ENCODE assay signal across 17 cellular contexts in genomic region chr9:131324736-131325679, GRCh38.
"Had no signal": no experiment of that assay in that cellular context is flagged by ENCODE, and none has a peak within 500 bp of the region (broad histone marks: within the 10 kb centered on the region; RNA-seq: fewer than 3 reads in every experiment).

No MANE protein-coding gene starts in this region.

- H3K36me3 ChIP-seq: esophagus muscularis mucosa, gastroesophageal sphincter, heart right ventricle, prostate gland, stomach had no signal

- H3K27me3 ChIP-seq: heart right ventricle had no signal

- ATAC-seq: gastroesophageal sphincter, T-helper 17 cell had no signal

- H3K27me3 Mint-ChIP-seq: activated naive CD8-positive, alpha-beta T cell; brain; central memory CD8-positive, alpha-beta T cell; T-helper 17 cell had no signal

- H3K4me1 ChIP-seq: gastroesophageal sphincter, prostate gland had no signal

- H3K27ac Mint-ChIP-seq: activated naive CD8-positive, alpha-beta T cell; brain; immature natural killer cell; nephron progenitor cell; T-helper 17 cell had no signal

- H3K9me3 ChIP-seq: esophagus muscularis mucosa, gastroesophageal sphincter, heart right ventricle, prostate gland, stomach had no signal

- H3K4me3 ChIP-seq: esophagus muscularis mucosa, gastroesophageal sphincter, heart right ventricle, prostate gland, stomach had no signal

- H3K9me3 Mint-ChIP-seq: brain; central memory CD8-positive, alpha-beta T cell; immature natural killer cell had no signal

- H3K4me1 Mint-ChIP-seq: brain; central memory CD8-positive, alpha-beta T cell; immature natural killer cell; T-helper 17 cell had no signal

- H3K27ac ChIP-seq: esophagus muscularis mucosa, gastroesophageal sphincter, heart right ventricle, prostate gland, stomach had no signal

- H3K36me3 Mint-ChIP-seq: activated naive CD8-positive, alpha-beta T cell; brain; immature natural killer cell had no signal

- H3K4me3 Mint-ChIP-seq: activated naive CD8-positive, alpha-beta T cell; brain; central memory CD8-positive, alpha-beta T cell; immature natural killer cell; nephron progenitor cell; T-helper 17 cell had no signal

- DNase-seq: activated CD4-positive, alpha-beta T cell treated with anti-CD3 and anti-CD28 coated beads, Interleukin-2, amount 50 U/mL, for 4 hours; activated gamma-delta T cell; effector CD4-positive, alpha-beta T cell; heart right ventricle; immature natural killer cell; nephron progenitor cell; occipital lobe; small intestine; stimulated activated CD4-positive, alpha-beta T cell treated with anti-CD3 and anti-CD28 coated beads, Interleukin-4, amount 100 ng/mL, for 1 hour; stomach; T-helper 17 cell had no signal
